ENCODE assay signal across 11 cellular contexts in genomic region chr12:93139028-93139665, GRCh38.
DNase-seq lines count a peak whose midpoint lies in the region; ATAC-seq and TF ChIP-seq lines count a peak whose summit lies in the region.
"Had no signal": no experiment of that assay in that cellular context is flagged by ENCODE, and none has a peak within 500 bp of the region (broad histone marks: within the 10 kb centered on the region; RNA-seq: fewer than 3 reads in every experiment).

No MANE protein-coding gene starts in this region.

- DNase-seq in CD1c-positive myeloid dendritic cell (ENCODE audit: extremely low spot score) (peak; percentile 72), SJCRH30 (no peak), immature natural killer cell (no peak)
- no peak for DNase-seq in activated T-cell treated with anti-CD3 and anti-CD28 coated beads, Interleukin-2, amount 50 U/mL, for 48 hours
- DNase-seq in effector memory CD4-positive, alpha-beta T cell = no peak
- DNase-seq: DND-41, NCI-H446 treated with DMSO at 0.1 percent for 48 hours had no signal

- H3K27ac Mint-ChIP-seq in immature natural killer cell = no peak overlapping the region
- H3K27ac Mint-ChIP-seq: activated naive CD4-positive, alpha-beta T cell treated with anti-CD3 and anti-CD28 coated beads, Interleukin-2, amount 50 U/mL, for 24 hours had no signal

- peaks cover 32% of the 10 kb centered on the region for H3K4me1 ChIP-seq in SJCRH30
- no peaks in the 10 kb centered on the region for H3K4me1 ChIP-seq in effector memory CD4-positive, alpha-beta T cell (ENCODE audit: control insufficient read depth, insufficient read depth, low read length, poor library complexity, severe bottlenecking)

- peak overlapping the region; percentile 92 for H3K27ac ChIP-seq in VCaP
- no peak overlapping the region for H3K27ac ChIP-seq in SJCRH30
- H3K27ac ChIP-seq in effector memory CD4-positive, alpha-beta T cell (ENCODE audit: insufficient read depth, low read length, poor library complexity, severe bottlenecking) = no peak overlapping the region

- no peak overlapping the region for H3K4me3 ChIP-seq in SJCRH30
- H3K4me3 ChIP-seq in effector memory CD4-positive, alpha-beta T cell (ENCODE audit: insufficient read depth, low read depth, low read length, poor library complexity, severe bottlenecking) = no peak overlapping the region

- H3K27me3 Mint-ChIP-seq in immature natural killer cell (ENCODE audit: low read depth in 3 of 3) = no peaks in the 10 kb centered on the region
- H3K27me3 Mint-ChIP-seq: activated naive CD4-positive, alpha-beta T cell treated with anti-CD3 and anti-CD28 coated beads, Interleukin-2, amount 50 U/mL, for 24 hours had no signal

- H3K4me1 Mint-ChIP-seq in immature natural killer cell = peaks cover 26 to 28% of the 10 kb centered on the region in 2 donors

- no peak for TF ChIP-seq CTCF in VCaP (conservative IDR thresholded peaks at IDR 0.05)

- H3K36me3 ChIP-seq in SJCRH30 = no peaks in the 10 kb centered on the region
- H3K36me3 ChIP-seq in effector memory CD4-positive, alpha-beta T cell (ENCODE audit: control insufficient read depth, insufficient read depth, low read length) = no peaks in the 10 kb centered on the region

- H3K4me3 Mint-ChIP-seq in immature natural killer cell = no peak overlapping the region
- H3K4me3 Mint-ChIP-seq: activated naive CD4-positive, alpha-beta T cell treated with anti-CD3 and anti-CD28 coated beads, Interleukin-2, amount 50 U/mL, for 24 hours had no signal

- H3K36me3 Mint-ChIP-seq in immature natural killer cell = no peaks in the 10 kb centered on the region
- H3K36me3 Mint-ChIP-seq: activated naive CD4-positive, alpha-beta T cell treated with anti-CD3 and anti-CD28 coated beads, Interleukin-2, amount 50 U/mL, for 24 hours had no signal

- H3K9me3 ChIP-seq in SJCRH30 (replicated peaks) = no peaks in the 10 kb centered on the region
- H3K9me3 ChIP-seq in effector memory CD4-positive, alpha-beta T cell (ENCODE audit: control insufficient read depth, low read length) = no peaks in the 10 kb centered on the region

- ATAC-seq in GM19395 (IDR thresholded peaks at IDR 0.05; ENCODE audit: unreplicated experiment) = peak; percentile 78
- peak; percentile 70 for ATAC-seq in HG03135 (IDR thresholded peaks at IDR 0.05; ENCODE audit: unreplicated experiment)

- H3K9me3 Mint-ChIP-seq in immature natural killer cell = no peaks in the 10 kb centered on the region
- H3K9me3 Mint-ChIP-seq: activated naive CD4-positive, alpha-beta T cell treated with anti-CD3 and anti-CD28 coated beads, Interleukin-2, amount 50 U/mL, for 24 hours had no signal

- no peaks in the 10 kb centered on the region for H3K27me3 ChIP-seq in SJCRH30
- no peaks in the 10 kb centered on the region for H3K27me3 ChIP-seq in effector memory CD4-positive, alpha-beta T cell (replicated peaks; ENCODE audit: control insufficient read depth, insufficient read depth, low read length, poor library complexity, severe bottlenecking)
